In genomic region chr2:30871980-30872789, GRCh38 we compare ENCODE assay signal across 13 cellular contexts.
DNase-seq lines count a peak whose midpoint lies in the region; ATAC-seq and TF ChIP-seq lines count a peak whose summit lies in the region.
"Had no signal": no experiment of that assay in that cellular context is flagged by ENCODE, and none has a peak within 500 bp of the region (broad histone marks: within the 10 kb centered on the region; RNA-seq: fewer than 3 reads in every experiment).

No MANE protein-coding gene starts in this region.

- peaks cover 15% of the 10 kb centered on the region; the same call in 1 of the 2 replicates for H3F3A ChIP-seq in PC-9 (ENCODE audit: insufficient read depth, low read depth)

- no peaks in the 10 kb centered on the region for H4K20me1 ChIP-seq in PC-9 (ENCODE audit: insufficient read depth)

- peak; percentile 80 for ATAC-seq in Right ventricle myocardium inferior
- peak; percentile 86 to 90 for ATAC-seq in right cardiac atrium
- no peak for ATAC-seq in GM21786 (IDR thresholded peaks at IDR 0.05; ENCODE audit: unreplicated experiment)

- H3K4me2 ChIP-seq in PC-9, result peak overlapping the region; percentile 59

- H2AFZ ChIP-seq in PC-9, result no peak overlapping the region

- WGBS in right cardiac atrium, result 24% methylated on average over 6 of the region's 6 CpGs

- H3K27me3 ChIP-seq in right atrium auricular region (no peaks in the 10 kb centered on the region), PC-9 (ENCODE audit: insufficient read depth, low read depth) (no peaks in the 10 kb centered on the region), right cardiac atrium (ENCODE audit: control insufficient read depth, insufficient read depth) (no peaks in the 10 kb centered on the region)

- H3K4me3 ChIP-seq in right atrium auricular region (no peak overlapping the region), PC-9 (no peak overlapping the region), right cardiac atrium (ENCODE audit: low read length) (no peak overlapping the region)

- POLR2A ChIA-PET in PC-9 (lab: Charles Lee; ENCODE audit: unreplicated experiment), result no interaction called here

- intact Hi-C loops in Right ventricle myocardium inferior (cut with DNase I) (no loop called here), PC-9 (cut with micrococcal nuclease; ENCODE audit: unreplicated experiment) (loop anchor here (10.0 kb wide), 1 partner anchor 263 kb away; the partner anchor contains the start of gene GALNT14), right cardiac atrium (cut with DNase I) (no loop called here)

- no peaks in the 10 kb centered on the region for H3K36me3 ChIP-seq in right atrium auricular region
- H3K36me3 ChIP-seq in PC-9 (ENCODE audit: low read depth), result no peaks in the 10 kb centered on the region

- BruUV-seq in PC-9 (replicated peaks; lab: Mats Ljungman, UMichigan), result no TSS peak

- CTCF ChIA-PET in PC-9 (lab: Charles Lee), result no interaction called here

- H3K9me3 ChIP-seq in right atrium auricular region, result no peaks in the 10 kb centered on the region
- H3K9me3 ChIP-seq in PC-9 (ENCODE audit: insufficient read depth, low read depth), result no peaks in the 10 kb centered on the region; the same call in 1 of the 2 replicates
- no peaks in the 10 kb centered on the region for H3K9me3 ChIP-seq in right cardiac atrium (ENCODE audit: control insufficient read depth, low read length)

- TF ChIP-seq CTCF in right atrium auricular region (IDR thresholded peaks at IDR 0.05) (no peak), PC-9 (conservative IDR thresholded peaks at IDR 0.05) (no peak)

- H3K9me2 ChIP-seq in PC-9 (ENCODE audit: insufficient read depth), result no peaks in the 10 kb centered on the region

- peaks cover 0 to 7% of the 10 kb centered on the region in 2 donors for H3K4me1 ChIP-seq in right atrium auricular region
- peaks cover 38% of the 10 kb centered on the region for H3K4me1 ChIP-seq in PC-9 (replicated peaks; ENCODE audit: insufficient read depth)
- H3K4me1 ChIP-seq in right cardiac atrium (ENCODE audit: control insufficient read depth, insufficient read depth, low read length), result no peaks in the 10 kb centered on the region

- DNase-seq in Right ventricle myocardium inferior (ENCODE audit: missing footprints) (no peak), right atrium auricular region (ENCODE audit: low spot score) (no peak), PC-9 (peak; percentile 31 to 89), right cardiac atrium (no peak), DMS79 treated with DMSO at 0.1 percent for 48 hours (lab: John Stamatoyannopoulos, UW) (no peak)
- DNase-seq in activated effector memory CD4-positive, alpha-beta T cell treated with Interleukin-2 at 50 U/mL for 16 hours, result no peak
- no peak for DNase-seq in stimulated activated CD4-positive, alpha-beta T cell treated with anti-CD3 and anti-CD28 coated beads, Interleukin-1b, Interleukin-23, amount 100 ng/mL, for 48 hours
- DNase-seq: activated CD4-positive, alpha-beta T cell treated with anti-CD3 and anti-CD28 coated beads, Interleukin-2, amount 50 U/mL, for 4 hours; activated effector memory CD4-positive, alpha-beta T cell treated with anti-CD3 and anti-CD28 coated beads, Interleukin-2, amount 50 U/mL, for 16 hours; caudate nucleus; MM.1S; trophoblast cell had no signal

- H3K27ac ChIP-seq in right atrium auricular region (no peak overlapping the region), PC-9 (peak overlapping the region; percentile 59), right cardiac atrium (ENCODE audit: low read length) (peak overlapping the region; percentile 3)

- no peaks in the 10 kb centered on the region for H3K79me2 ChIP-seq in PC-9 (ENCODE audit: low read depth)

Comparison
In these comparisons a context has a peak if more than half of its experiments do, and no peak if none do; other contexts are left out.
1. H3K27ac ChIP-seq: peak in PC-9 (single experiment) and right cardiac atrium (single experiment); none in right atrium auricular region (0 of 2).
2. DNase-seq: peak in PC-9 (2 of 2); none in Right ventricle myocardium inferior (single experiment), right atrium auricular region (single experiment), right cardiac atrium (0 of 3), activated effector memory CD4-positive, alpha-beta T cell treated with Interleukin-2 at 50 U/mL for 16 hours (single experiment), stimulated activated CD4-positive, alpha-beta T cell treated with anti-CD3 and anti-CD28 coated beads, Interleukin-1b, Interleukin-23, amount 100 ng/mL, for 48 hours (single experiment) and DMS79 treated with DMSO at 0.1 percent for 48 hours (single experiment).